Comparison of ENCODE assay signal across 1 cellular context in the genomic region with DNA sequence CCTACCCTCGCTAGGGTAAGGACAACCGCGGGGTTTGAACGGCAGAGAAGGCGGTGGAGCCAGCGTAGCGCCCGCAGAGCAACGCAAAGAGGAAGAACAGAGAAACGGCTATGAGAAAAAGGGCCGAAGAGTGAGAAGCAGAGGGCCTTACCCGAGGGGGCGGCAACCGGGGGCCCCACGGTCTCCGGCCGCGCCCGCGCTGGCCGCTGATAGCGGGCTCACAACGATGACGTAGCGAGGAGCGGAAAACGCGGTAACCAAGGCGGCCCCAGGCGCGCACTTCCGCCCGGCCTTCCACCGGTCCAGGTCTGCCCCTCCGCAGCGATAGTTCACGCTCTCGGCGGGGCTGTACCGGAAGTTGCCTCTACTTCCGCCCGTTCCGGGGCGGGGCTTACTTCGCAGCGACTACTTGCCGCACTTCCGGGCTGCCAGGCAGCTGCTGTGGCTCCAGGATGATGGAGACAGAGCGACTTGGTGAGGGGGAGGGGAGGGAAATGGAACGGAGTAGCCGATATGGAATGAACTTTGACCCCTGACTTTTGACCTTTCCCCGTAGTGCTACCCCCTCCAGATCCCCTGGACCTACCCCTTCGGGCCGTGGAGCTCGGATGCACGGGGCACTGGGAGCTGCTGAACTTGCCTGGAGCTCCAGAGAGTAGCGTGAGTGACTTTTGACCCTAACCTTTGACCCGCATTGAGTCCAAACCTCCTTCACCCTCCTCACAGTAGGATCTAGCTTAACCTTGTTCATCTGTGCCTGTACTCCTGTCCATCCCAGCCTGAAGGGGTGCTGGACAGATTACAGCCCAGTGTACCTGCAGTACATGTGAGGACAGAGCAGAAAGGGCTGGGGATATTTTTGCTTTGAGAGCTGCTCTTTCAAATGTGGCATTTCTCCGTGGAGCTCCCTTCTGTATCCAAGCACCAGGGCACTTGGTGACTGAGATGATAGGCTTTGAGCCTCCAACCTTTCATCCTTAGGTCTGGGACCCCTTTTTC.
A peak's percentile ranks its signal among the peaks of the same experiment; 100 is the strongest.
TF ChIP-seq lines count a peak whose summit lies in the region.

A gene with protein sequence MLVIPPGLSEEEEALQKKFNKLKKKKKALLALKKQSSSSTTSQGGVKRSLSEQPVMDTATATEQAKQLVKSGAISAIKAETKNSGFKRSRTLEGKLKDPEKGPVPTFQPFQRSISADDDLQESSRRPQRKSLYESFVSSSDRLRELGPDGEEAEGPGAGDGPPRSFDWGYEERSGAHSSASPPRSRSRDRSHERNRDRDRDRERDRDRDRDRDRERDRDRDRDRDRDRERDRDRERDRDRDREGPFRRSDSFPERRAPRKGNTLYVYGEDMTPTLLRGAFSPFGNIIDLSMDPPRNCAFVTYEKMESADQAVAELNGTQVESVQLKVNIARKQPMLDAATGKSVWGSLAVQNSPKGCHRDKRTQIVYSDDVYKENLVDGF (minus strand): TSS at position 231 of the 999 bp plus-strand sequence. CDS start 525 bp downstream, outside the sequence.
A gene (plus strand): TSS at position 435 of the 999 bp plus-strand sequence. CDS start 18 bp downstream, at position 453.

TF ChIP-seq in K562, 482 proteins besides CTCF, POLR2A, EP300 and RAD21 (continued from another document and continues in another):
- TF ChIP-seq, protein P1, sequence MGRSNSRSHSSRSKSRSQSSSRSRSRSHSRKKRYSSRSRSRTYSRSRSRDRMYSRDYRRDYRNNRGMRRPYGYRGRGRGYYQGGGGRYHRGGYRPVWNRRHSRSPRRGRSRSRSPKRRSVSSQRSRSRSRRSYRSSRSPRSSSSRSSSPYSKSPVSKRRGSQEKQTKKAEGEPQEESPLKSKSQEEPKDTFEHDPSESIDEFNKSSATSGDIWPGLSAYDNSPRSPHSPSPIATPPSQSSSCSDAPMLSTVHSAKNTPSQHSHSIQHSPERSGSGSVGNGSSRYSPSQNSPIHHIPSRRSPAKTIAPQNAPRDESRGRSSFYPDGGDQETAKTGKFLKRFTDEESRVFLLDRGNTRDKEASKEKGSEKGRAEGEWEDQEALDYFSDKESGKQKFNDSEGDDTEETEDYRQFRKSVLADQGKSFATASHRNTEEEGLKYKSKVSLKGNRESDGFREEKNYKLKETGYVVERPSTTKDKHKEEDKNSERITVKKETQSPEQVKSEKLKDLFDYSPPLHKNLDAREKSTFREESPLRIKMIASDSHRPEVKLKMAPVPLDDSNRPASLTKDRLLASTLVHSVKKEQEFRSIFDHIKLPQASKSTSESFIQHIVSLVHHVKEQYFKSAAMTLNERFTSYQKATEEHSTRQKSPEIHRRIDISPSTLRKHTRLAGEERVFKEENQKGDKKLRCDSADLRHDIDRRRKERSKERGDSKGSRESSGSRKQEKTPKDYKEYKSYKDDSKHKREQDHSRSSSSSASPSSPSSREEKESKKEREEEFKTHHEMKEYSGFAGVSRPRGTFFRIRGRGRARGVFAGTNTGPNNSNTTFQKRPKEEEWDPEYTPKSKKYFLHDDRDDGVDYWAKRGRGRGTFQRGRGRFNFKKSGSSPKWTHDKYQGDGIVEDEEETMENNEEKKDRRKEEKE (IDR thresholded peaks at IDR 0.05; ENCODE audit: borderline replicate concordance in 1 of 2, control insufficient read depth in 1 of 2, low read depth in 2 of 2, low read length in 1 of 2): no peak
- TF ChIP-seq HDAC3 (IDR thresholded peaks at IDR 0.05; ENCODE audit: borderline replicate concordance, partially characterized antibody) (no peak), MCM2 (IDR thresholded peaks at IDR 0.05; ENCODE audit: low read depth) (no peak), NR3C1 (CRISPR knock-in tag; IDR thresholded peaks at IDR 0.05) (no peak), ZNF253 (CRISPR knock-in tag; conservative IDR thresholded peaks at IDR 0.05) (0 out of 2 replicates have a peak, but pooled peaks have one; percentile 42), TOE1 (IDR thresholded peaks at IDR 0.05; ENCODE audit: borderline replicate concordance) (peak; percentile 83; the same call in 1 of the 2 replicates), TOE1 (CRISPR knock-in tag; IDR thresholded peaks at IDR 0.05; ENCODE audit: borderline replicate concordance, low read depth) (no peak), KAT8 (IDR thresholded peaks at IDR 0.05; ENCODE audit: low read depth) (no peak), WHSC1 (IDR thresholded peaks at IDR 0.05; ENCODE audit: low read length) (no peak), IFI16 (CRISPR knock-in tag; IDR thresholded peaks at IDR 0.05) (0 out of 2 replicates have a peak, but pooled peaks have one; percentile 46), HDAC2 (IDR thresholded peaks at IDR 0.05) (peak; percentile 71; the same call in 1 of the 2 replicates), FOXK2 (conservative IDR thresholded peaks at IDR 0.05 in 1 of 2, IDR thresholded peaks at IDR 0.05 in 1 of 2; ENCODE audit: low read depth in 2 of 2) (peak; percentile 84 to 85), FOXJ3 (CRISPR knock-in tag; IDR thresholded peaks at IDR 0.05) (no peak), ZBTB8A (IDR thresholded peaks at IDR 0.05; ENCODE audit: partially characterized antibody) (no peak), GATAD2A (IDR thresholded peaks at IDR 0.05) (peak; percentile 64; the same call in 1 of the 2 replicates), ARID2 (IDR thresholded peaks at IDR 0.05) (no peak), NFYB (IDR thresholded peaks at IDR 0.05; ENCODE audit: extremely low read depth, insufficient read length) (no peak), CCAR2 (IDR thresholded peaks at IDR 0.05; ENCODE audit: low read depth, low read length) (no peak), TRIM24 (IDR thresholded peaks at IDR 0.05) (peak; percentile 73 to 78), ETS2 (tag; IDR thresholded peaks at IDR 0.05; ENCODE audit: borderline replicate concordance, poor library complexity, severe bottlenecking) (no peak), POLR3A (IDR thresholded peaks at IDR 0.05; ENCODE audit: borderline replicate concordance, extremely low read depth, insufficient read depth, insufficient read length) (no peak), KLF6 (CRISPR knock-in tag; IDR thresholded peaks at IDR 0.05; ENCODE audit: borderline replicate concordance) (peak; percentile 93), ZNF444 (CRISPR knock-in tag; IDR thresholded peaks at IDR 0.05) (peak; percentile 85), BRD9 (IDR thresholded peaks at IDR 0.05; ENCODE audit: low read depth, partially characterized antibody) (peak; percentile 38), NFE2 (IDR thresholded peaks at IDR 0.05; ENCODE audit: low read depth) (no peak), PHF21A (IDR thresholded peaks at IDR 0.05; ENCODE audit: borderline replicate concordance, low read depth) (no peak), NFATC3 (IDR thresholded peaks at IDR 0.05) (no peak), RNF2 (IDR thresholded peaks at IDR 0.05) (peak; percentile 83), RBFOX2 (IDR thresholded peaks at IDR 0.05; ENCODE audit: low read depth, low read length) (peak; percentile 86), ILK (tag; IDR thresholded peaks at IDR 0.05; ENCODE audit: borderline replicate concordance, low read depth) (no peak), ZBED1 (IDR thresholded peaks at IDR 0.05) (no peak), ZSCAN32 (CRISPR knock-in tag; IDR thresholded peaks at IDR 0.05) (0 out of 2 replicates have a peak, but pooled peaks have one; percentile 28), NCOA6 (IDR thresholded peaks at IDR 0.05) (no peak), ZNF232 (CRISPR knock-in tag; IDR thresholded peaks at IDR 0.05) (no peak)
- TF ChIP-seq, protein P2, sequence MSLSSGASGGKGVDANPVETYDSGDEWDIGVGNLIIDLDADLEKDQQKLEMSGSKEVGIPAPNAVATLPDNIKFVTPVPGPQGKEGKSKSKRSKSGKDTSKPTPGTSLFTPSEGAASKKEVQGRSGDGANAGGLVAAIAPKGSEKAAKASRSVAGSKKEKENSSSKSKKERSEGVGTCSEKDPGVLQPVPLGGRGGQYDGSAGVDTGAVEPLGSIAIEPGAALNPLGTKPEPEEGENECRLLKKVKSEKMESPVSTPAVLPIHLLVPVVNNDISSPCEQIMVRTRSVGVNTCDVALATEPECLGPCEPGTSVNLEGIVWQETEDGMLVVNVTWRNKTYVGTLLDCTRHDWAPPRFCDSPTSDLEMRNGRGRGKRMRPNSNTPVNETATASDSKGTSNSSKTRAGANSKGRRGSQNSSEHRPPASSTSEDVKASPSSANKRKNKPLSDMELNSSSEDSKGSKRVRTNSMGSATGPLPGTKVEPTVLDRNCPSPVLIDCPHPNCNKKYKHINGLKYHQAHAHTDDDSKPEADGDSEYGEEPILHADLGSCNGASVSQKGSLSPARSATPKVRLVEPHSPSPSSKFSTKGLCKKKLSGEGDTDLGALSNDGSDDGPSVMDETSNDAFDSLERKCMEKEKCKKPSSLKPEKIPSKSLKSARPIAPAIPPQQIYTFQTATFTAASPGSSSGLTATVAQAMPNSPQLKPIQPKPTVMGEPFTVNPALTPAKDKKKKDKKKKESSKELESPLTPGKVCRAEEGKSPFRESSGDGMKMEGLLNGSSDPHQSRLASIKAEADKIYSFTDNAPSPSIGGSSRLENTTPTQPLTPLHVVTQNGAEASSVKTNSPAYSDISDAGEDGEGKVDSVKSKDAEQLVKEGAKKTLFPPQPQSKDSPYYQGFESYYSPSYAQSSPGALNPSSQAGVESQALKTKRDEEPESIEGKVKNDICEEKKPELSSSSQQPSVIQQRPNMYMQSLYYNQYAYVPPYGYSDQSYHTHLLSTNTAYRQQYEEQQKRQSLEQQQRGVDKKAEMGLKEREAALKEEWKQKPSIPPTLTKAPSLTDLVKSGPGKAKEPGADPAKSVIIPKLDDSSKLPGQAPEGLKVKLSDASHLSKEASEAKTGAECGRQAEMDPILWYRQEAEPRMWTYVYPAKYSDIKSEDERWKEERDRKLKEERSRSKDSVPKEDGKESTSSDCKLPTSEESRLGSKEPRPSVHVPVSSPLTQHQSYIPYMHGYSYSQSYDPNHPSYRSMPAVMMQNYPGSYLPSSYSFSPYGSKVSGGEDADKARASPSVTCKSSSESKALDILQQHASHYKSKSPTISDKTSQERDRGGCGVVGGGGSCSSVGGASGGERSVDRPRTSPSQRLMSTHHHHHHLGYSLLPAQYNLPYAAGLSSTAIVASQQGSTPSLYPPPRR (CRISPR knock-in tag; IDR thresholded peaks at IDR 0.05; ENCODE audit: borderline replicate concordance): 0 out of 2 replicates have a peak, but pooled peaks have one; percentile 44
- TF ChIP-seq, protein P3, sequence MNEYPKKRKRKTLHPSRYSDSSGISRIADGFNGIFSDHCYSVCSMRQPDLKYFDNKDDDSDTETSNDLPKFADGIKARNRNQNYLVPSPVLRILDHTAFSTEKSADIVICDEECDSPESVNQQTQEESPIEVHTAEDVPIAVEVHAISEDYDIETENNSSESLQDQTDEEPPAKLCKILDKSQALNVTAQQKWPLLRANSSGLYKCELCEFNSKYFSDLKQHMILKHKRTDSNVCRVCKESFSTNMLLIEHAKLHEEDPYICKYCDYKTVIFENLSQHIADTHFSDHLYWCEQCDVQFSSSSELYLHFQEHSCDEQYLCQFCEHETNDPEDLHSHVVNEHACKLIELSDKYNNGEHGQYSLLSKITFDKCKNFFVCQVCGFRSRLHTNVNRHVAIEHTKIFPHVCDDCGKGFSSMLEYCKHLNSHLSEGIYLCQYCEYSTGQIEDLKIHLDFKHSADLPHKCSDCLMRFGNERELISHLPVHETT (CRISPR knock-in tag; conservative IDR thresholded peaks at IDR 0.05 in 1 of 2, IDR thresholded peaks at IDR 0.05 in 1 of 2): peak in 1 of 2 experiments; percentile 96; a peak in 2 of 4 replicates
- TF ChIP-seq, protein P4, sequence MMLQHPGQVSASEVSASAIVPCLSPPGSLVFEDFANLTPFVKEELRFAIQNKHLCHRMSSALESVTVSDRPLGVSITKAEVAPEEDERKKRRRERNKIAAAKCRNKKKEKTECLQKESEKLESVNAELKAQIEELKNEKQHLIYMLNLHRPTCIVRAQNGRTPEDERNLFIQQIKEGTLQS (IDR thresholded peaks at IDR 0.05): peak; percentile 69
- TF ChIP-seq, protein P4 (CRISPR knock-in tag; conservative IDR thresholded peaks at IDR 0.05): peak; percentile 68; the same call in 1 of the 2 replicates
- TF ChIP-seq, protein P5, sequence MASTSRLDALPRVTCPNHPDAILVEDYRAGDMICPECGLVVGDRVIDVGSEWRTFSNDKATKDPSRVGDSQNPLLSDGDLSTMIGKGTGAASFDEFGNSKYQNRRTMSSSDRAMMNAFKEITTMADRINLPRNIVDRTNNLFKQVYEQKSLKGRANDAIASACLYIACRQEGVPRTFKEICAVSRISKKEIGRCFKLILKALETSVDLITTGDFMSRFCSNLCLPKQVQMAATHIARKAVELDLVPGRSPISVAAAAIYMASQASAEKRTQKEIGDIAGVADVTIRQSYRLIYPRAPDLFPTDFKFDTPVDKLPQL (IDR thresholded peaks at IDR 0.05; ENCODE audit: extremely low read depth, insufficient read length): no peak
- TF ChIP-seq, protein P6, sequence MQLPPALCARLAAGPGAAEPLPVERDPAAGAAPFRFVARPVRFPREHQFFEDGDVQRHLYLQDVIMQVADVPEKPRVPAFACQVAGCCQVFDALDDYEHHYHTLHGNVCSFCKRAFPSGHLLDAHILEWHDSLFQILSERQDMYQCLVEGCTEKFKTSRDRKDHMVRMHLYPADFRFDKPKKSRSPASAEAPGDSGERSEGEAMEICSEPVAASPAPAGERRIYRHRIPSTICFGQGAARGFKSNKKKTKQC (CRISPR knock-in tag; IDR thresholded peaks at IDR 0.05): peak; percentile 70
- TF ChIP-seq, protein P7, sequence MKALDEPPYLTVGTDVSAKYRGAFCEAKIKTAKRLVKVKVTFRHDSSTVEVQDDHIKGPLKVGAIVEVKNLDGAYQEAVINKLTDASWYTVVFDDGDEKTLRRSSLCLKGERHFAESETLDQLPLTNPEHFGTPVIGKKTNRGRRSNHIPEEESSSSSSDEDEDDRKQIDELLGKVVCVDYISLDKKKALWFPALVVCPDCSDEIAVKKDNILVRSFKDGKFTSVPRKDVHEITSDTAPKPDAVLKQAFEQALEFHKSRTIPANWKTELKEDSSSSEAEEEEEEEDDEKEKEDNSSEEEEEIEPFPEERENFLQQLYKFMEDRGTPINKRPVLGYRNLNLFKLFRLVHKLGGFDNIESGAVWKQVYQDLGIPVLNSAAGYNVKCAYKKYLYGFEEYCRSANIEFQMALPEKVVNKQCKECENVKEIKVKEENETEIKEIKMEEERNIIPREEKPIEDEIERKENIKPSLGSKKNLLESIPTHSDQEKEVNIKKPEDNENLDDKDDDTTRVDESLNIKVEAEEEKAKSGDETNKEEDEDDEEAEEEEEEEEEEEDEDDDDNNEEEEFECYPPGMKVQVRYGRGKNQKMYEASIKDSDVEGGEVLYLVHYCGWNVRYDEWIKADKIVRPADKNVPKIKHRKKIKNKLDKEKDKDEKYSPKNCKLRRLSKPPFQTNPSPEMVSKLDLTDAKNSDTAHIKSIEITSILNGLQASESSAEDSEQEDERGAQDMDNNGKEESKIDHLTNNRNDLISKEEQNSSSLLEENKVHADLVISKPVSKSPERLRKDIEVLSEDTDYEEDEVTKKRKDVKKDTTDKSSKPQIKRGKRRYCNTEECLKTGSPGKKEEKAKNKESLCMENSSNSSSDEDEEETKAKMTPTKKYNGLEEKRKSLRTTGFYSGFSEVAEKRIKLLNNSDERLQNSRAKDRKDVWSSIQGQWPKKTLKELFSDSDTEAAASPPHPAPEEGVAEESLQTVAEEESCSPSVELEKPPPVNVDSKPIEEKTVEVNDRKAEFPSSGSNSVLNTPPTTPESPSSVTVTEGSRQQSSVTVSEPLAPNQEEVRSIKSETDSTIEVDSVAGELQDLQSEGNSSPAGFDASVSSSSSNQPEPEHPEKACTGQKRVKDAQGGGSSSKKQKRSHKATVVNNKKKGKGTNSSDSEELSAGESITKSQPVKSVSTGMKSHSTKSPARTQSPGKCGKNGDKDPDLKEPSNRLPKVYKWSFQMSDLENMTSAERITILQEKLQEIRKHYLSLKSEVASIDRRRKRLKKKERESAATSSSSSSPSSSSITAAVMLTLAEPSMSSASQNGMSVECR (CRISPR knock-in tag; IDR thresholded peaks at IDR 0.05): peak; percentile 99
